9 cellular contexts compared by ENCODE assay signal in the genomic region with DNA sequence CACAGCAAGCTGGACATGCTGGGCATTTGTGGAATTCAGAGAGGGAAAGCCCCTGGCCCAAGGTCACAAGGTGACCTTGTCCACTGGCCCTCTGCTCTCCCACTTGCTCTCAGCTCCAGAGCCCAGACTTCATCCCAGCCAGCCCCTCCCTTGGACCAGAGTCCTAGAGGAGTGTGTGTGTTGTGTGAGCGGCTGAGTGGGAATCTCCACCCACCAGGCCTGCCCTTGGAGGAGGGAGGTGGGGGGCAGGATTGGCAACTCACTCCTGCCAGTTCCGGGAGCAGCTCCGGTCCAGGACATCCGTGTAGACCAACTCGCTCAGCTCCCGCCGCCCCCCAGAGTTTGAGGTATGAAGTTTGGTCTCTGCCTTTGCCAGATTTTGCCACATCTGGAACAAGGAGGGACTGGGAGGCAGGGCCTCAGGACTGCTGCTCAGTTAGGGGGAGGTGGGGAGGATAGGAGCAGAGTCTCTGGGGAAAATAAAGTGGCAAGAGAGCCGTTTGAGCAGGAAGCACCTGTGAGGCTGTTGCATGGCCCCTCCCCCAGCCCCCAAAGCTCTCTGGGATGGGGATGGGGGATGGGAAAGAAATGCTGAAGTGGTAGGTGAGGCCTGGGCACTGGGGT. TPM values are rescaled to one million over a fixed set of nuclear protein-coding genes. Genes with fewer than 3 reads are reported as not detected.
DNase-seq lines count a peak whose midpoint lies in the region; ATAC-seq and TF ChIP-seq lines count a peak whose summit lies in the region.
"Had no signal": no experiment of that assay in that cellular context is flagged by ENCODE, and none has a peak within 500 bp of the region (broad histone marks: within the 10 kb centered on the region; RNA-seq: fewer than 3 reads in every experiment).

No MANE protein-coding gene starts in this region.

- peaks cover 26% of the 10 kb centered on the region for H3K27me3 ChIP-seq in iPS-20b (ENCODE audit: insufficient read depth, low read length)

- TF ChIP-seq CTCF in 22Rv1 (IDR thresholded peaks at IDR 0.05) (peak; percentile 22; the same call in 1 of the 2 replicates), GM12872 (IDR thresholded peaks at IDR 0.05; ENCODE audit: insufficient read depth, low read depth, low read length) (0 out of 3 replicates have a peak, but pooled peaks have one; percentile 13)

- no peaks in the 10 kb centered on the region for H3K27me3 Mint-ChIP-seq in T-helper 17 cell

- H3K4me1 Mint-ChIP-seq in T-helper 17 cell: peaks cover 43% of the 10 kb centered on the region

- no peak for ATAC-seq in T-helper 17 cell
- ATAC-seq: K562 had no signal

- H3K27ac ChIP-seq in 22Rv1 (peak overlapping the region; percentile 96), iPS-20b (ENCODE audit: low read length) (peak overlapping the region; percentile 8)

- H3K9ac ChIP-seq in iPS-20b (ENCODE audit: low read depth, low read length): peak overlapping the region; percentile 64; the same call in 1 of the 2 replicates

- DNase-seq in T-helper 17 cell (no peak), NOMO-1 treated with dmso at 0.1 percent for 144 hours (lab: John Stamatoyannopoulos, UW; ENCODE audit: unreplicated experiment) (no peak), G401 (ENCODE audit: low spot score) (no peak), HK-2 (ENCODE audit: unreplicated experiment) (no peak), cerebellar nuclear complex (lab: John Stamatoyannopoulos, UW) (no peak)

- peak overlapping the region; percentile 20; the same call in 1 of the 2 replicates for H3K4me3 ChIP-seq in iPS-20b (ENCODE audit: low read length)
- H3K4me3 ChIP-seq: K562 had no signal

- in situ Hi-C loops in G401 (cut with HindIII; ENCODE audit: low sequenced_read_pairs): no loop called here

- H3K4me1 ChIP-seq in iPS-20b (ENCODE audit: insufficient read depth, low read length): peaks cover 8% of the 10 kb centered on the region; the same call in 1 of the 2 replicates

- H3K4me3 Mint-ChIP-seq in T-helper 17 cell: peak overlapping the region; percentile 21

- peak overlapping the region; percentile 37 for H3K27ac Mint-ChIP-seq in T-helper 17 cell

- H3K9me3 ChIP-seq in T-helper 17 cell (ENCODE audit: control insufficient read depth, low read length, poor library complexity, severe bottlenecking) (no peaks in the 10 kb centered on the region), iPS-20b (ENCODE audit: insufficient read depth, low read depth, low read length) (no peaks in the 10 kb centered on the region)

- H3K36me3 ChIP-seq in iPS-20b (ENCODE audit: insufficient read depth, low read depth, low read length): no peaks in the 10 kb centered on the region

- no peaks in the 10 kb centered on the region for H3K36me3 Mint-ChIP-seq in T-helper 17 cell (ENCODE audit: low read depth)

RNA-seq across cellular contexts. Expression of a gene that starts 1.4 kb away (rescaled TPM):
- total RNA-seq in T-helper 17 cell: 1 to 10 TPM; 2.2 to 3.1 TPM
- total RNA-seq in G401 (2014; rRNA removed; shearing (Covaris generic)): not detected in 2 replicates

RNA-seq across cellular contexts. Expression of a gene that starts 5.2 kb away (rescaled TPM):
- total RNA-seq in T-helper 17 cell: not detected
- not detected in 2 replicates for total RNA-seq in G401 (2014; rRNA removed; shearing (Covaris generic))
- total RNA-seq: K562 had no signal

RNA-seq across cellular contexts. Expression of a gene that starts 6.6 kb away (rescaled TPM):
- under 1 TPM; 0.57 to 0.72 TPM for total RNA-seq in T-helper 17 cell
- 0.55 and 0.78 TPM in 2 replicates for total RNA-seq in G401 (2014; rRNA removed; shearing (Covaris generic))

RNA-seq across cellular contexts. Expression of a gene that starts 15.6 kb away (rescaled TPM):
- total RNA-seq in T-helper 17 cell: 1 to 10 TPM; 3.8 to 4.1 TPM
- total RNA-seq in G401 (2014; rRNA removed; shearing (Covaris generic)): 10.6 and 24.7 TPM in 2 replicates

RNA-seq across cellular contexts. Expression of a gene that starts 46.7 kb away (rescaled TPM):
- 100 to 1,000 TPM; 106 to 123 TPM for total RNA-seq in T-helper 17 cell
- total RNA-seq in G401 (2014; rRNA removed; shearing (Covaris generic)): 70.2 and 79.6 TPM in 2 replicates
